8 cellular contexts compared by ENCODE assay signal in genomic region chr12:102917026-102917787, GRCh38. TPM values are rescaled to one million over a fixed set of nuclear protein-coding genes. Genes with fewer than 3 reads are reported as not detected.
A peak's percentile ranks its signal among the peaks of the same experiment; 100 is the strongest.
DNase-seq lines count a peak whose midpoint lies in the region; ATAC-seq, FAIRE-seq and TF ChIP-seq lines count a peak whose summit lies in the region.

PAH (minus strand) TSS chr12:102917244; CDS start chr12:102917130, 114 bp downstream.

- ATAC-seq in CD4-positive, alpha-beta T cell (ENCODE audit: poor library complexity) = peak; percentile 43
- peak; percentile 71 for ATAC-seq in GM19452 (IDR thresholded peaks at IDR 0.05; ENCODE audit: unreplicated experiment)
- ATAC-seq in HG03135 (IDR thresholded peaks at IDR 0.05; ENCODE audit: unreplicated experiment) = no peak

- H3K27me3 Mint-ChIP-seq in CD4-positive, alpha-beta T cell = peaks cover 22% of the 10 kb centered on the region
- peaks cover 20% of the 10 kb centered on the region for H3K27me3 Mint-ChIP-seq in brain
- peaks cover 37% of the 10 kb centered on the region for H3K27me3 Mint-ChIP-seq in nephron (ENCODE audit: low read depth)

- intact Hi-C loops in CD4-positive, alpha-beta T cell (cut with DNase I, micrococcal nuclease) = no loop called here

- no peaks in the 10 kb centered on the region for H3K9me3 ChIP-seq in CD4-positive, alpha-beta T cell (ENCODE audit: control insufficient read depth, low read length)

- no peaks in the 10 kb centered on the region for H3K36me3 Mint-ChIP-seq in CD4-positive, alpha-beta T cell (ENCODE audit: low read depth)
- no peaks in the 10 kb centered on the region for H3K36me3 Mint-ChIP-seq in brain
- no peaks in the 10 kb centered on the region for H3K36me3 Mint-ChIP-seq in nephron (ENCODE audit: low read depth)

- H3K27me3 ChIP-seq in CD4-positive, alpha-beta T cell (ENCODE audit: control insufficient read depth, insufficient read depth, low read length) = no peaks in the 10 kb centered on the region

- TF ChIP-seq CTCF in CD4-positive, alpha-beta T cell (IDR thresholded peaks at IDR 0.05) = no peak
- TF ChIP-seq CTCF in NB4 (IDR thresholded peaks at IDR 0.05; ENCODE audit: low read depth, low read length) = no peak
- peak in 1 of 2 experiments; percentile 20 for TF ChIP-seq CTCF in brain (conservative IDR thresholded peaks at IDR 0.05)
- TF ChIP-seq CTCF in nephron (IDR thresholded peaks at IDR 0.05; ENCODE audit: unreplicated experiment in 3 of 3) = no peak

- no peak within 1 kb of the TSS for H3K27ac Mint-ChIP-seq in CD4-positive, alpha-beta T cell
- H3K27ac Mint-ChIP-seq in brain (no peak within 1 kb of the TSS), nephron (peak within 1 kb of the TSS in 1 of 3 experiments; percentile 9)

- POLR2A ChIA-PET in CD4-positive, alpha-beta T cell (lab: Charles Lee) = no interaction called here

- FAIRE-seq in frontal cortex (lab: Jason Lieb, UNC) = no peak

- no peaks in the 10 kb centered on the region for H3K9me3 Mint-ChIP-seq in CD4-positive, alpha-beta T cell
- H3K9me3 Mint-ChIP-seq in brain (peaks cover 0 to 4% (median 0%) of the 10 kb centered on the region in 5 experiments), nephron (no peaks in the 10 kb centered on the region)

- TF ChIP-seq POLR2A in NB4 (IDR thresholded peaks at IDR 0.05; ENCODE audit: extremely low read depth, insufficient read length) = no peak

- peak within 1 kb of the TSS; percentile 78 for H3K4me3 Mint-ChIP-seq in CD4-positive, alpha-beta T cell
- H3K4me3 Mint-ChIP-seq in brain (peak within 1 kb of the TSS; percentile 7 to 68 (median 48)), nephron (peak within 1 kb of the TSS; percentile 53 to 68 (median 62))

- peak in 3 of 10 experiments; percentile 0 to 5 (median 1) for DNase-seq in CD4-positive, alpha-beta T cell
- peak; percentile 15 for DNase-seq in NB4 (ENCODE audit: low read depth)
- DNase-seq in frontal cortex (ENCODE audit: low spot score in 2 of 2) = no peak
- DNase-seq in NCI-H748 (lab: John Stamatoyannopoulos, UW; ENCODE audit: unreplicated experiment) = no peak

- no peak within 1 kb of the TSS for H3K27ac ChIP-seq in CD4-positive, alpha-beta T cell (ENCODE audit: low read depth, low read length)

- peak within 1 kb of the TSS; percentile 8 for H3K4me3 ChIP-seq in NB4 (ENCODE audit: low read depth, low read length)

- CTCF ChIA-PET in CD4-positive, alpha-beta T cell (lab: Charles Lee) = no interaction called here

- H3K4me1 Mint-ChIP-seq in CD4-positive, alpha-beta T cell (ENCODE audit: low read depth) = no peaks in the 10 kb centered on the region
- H3K4me1 Mint-ChIP-seq in brain = no peaks in the 10 kb centered on the region
- no peaks in the 10 kb centered on the region for H3K4me1 Mint-ChIP-seq in nephron

RNA-seq across cellular contexts. Expression of gene PAH, which starts in this region (rescaled TPM):
- not detected for total RNA-seq in CD4-positive, alpha-beta T cell
- 1.6 TPM for polyA plus RNA-seq in brain (ENCODE audit: insufficient read depth, low read depth, low replicate concordance)
- 0.82 TPM for total RNA-seq in frontal cortex

Comparison
In these comparisons a context has a peak if more than half of its experiments do, and no peak if none do; other contexts are left out.
1. Peak in ATAC-seq in CD4-positive, alpha-beta T cell; RNA of the gene not detected or under 1 TPM.